8 cellular contexts compared by ENCODE assay signal in the genomic region with DNA sequence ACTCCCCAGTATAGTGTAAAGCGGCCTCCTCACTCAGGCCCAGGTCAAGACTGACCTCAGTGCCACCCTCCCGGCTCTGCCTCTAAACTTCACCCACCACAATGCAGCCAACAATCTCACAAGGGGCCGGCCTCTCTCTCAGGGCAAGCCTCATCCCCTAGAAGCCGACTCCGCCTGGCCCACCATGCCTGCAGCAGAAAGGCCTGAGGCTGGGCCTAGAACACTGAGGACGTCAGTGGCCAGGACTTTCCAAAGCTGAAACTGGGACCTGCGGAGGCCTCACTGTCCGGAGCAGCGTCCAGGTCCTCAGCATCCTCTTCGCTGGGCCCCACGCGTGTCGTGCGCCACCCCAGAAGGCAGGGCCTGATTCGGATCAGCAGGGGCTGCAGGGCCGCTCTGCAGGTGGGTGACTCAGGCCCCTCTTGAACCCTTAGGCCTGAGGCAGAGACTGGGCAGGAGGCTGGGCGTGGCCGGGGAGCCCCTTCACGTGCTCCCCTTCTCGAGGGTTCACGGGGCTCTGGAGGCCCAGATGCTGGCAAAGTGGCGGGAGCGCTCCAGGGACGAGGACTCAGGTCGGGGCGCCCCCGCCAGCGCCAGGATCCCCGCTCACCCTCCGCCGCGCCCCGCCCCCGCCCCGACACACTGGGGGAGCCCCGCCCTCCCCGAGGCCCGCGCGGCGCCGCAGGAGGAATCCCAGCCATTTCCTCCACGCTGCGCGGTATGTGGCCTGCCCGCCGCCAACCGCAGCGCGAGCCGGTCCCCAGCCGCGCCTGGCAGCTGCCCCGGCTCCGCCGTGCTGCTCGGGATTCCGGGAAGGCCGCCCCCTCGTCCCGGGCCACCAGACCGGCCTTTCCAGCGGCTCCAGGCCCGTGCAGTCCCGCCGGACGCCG. TPM values are rescaled to one million over a fixed set of nuclear protein-coding genes. Genes with fewer than 3 reads are reported as not detected.
DNase-seq lines count a peak whose midpoint lies in the region; ATAC-seq, FAIRE-seq and TF ChIP-seq lines count a peak whose summit lies in the region.

No MANE protein-coding gene starts in this region.

- peaks cover 8% of the 10 kb centered on the region for H3K36me3 Mint-ChIP-seq in astrocyte (ENCODE audit: low read depth, unreplicated experiment)

- FAIRE-seq in astrocyte (lab: Jason Lieb, UNC) (no peak), GM12892 (lab: Jason Lieb, UNC) (no peak)

- TF ChIP-seq CTCF in BJ (IDR thresholded peaks at IDR 0.05; ENCODE audit: insufficient read depth, low read depth, low read length): no peak
- TF ChIP-seq CTCF in RWPE2 (IDR thresholded peaks at IDR 0.05; ENCODE audit: poor library complexity, severe bottlenecking): no peak
- TF ChIP-seq CTCF in astrocyte (IDR thresholded peaks at IDR 0.05; ENCODE audit: insufficient read depth, low read depth, low read length): no peak
- no peak for TF ChIP-seq CTCF in spleen (IDR thresholded peaks at IDR 0.05 in 8 of 11, conservative IDR thresholded peaks at IDR 0.05 in 3 of 11)

- no peak overlapping the region for H3K4me3 ChIP-seq in BJ (ENCODE audit: low read depth, low read length)
- H3K4me3 ChIP-seq in RWPE2 (ENCODE audit: severe bottlenecking): no peak overlapping the region
- no peak overlapping the region for H3K4me3 ChIP-seq in astrocyte (ENCODE audit: insufficient read depth, low read depth, low read length)
- peak overlapping the region; percentile 13; the same call in 1 of the 2 replicates for H3K4me3 ChIP-seq in iPS DF 6.9 (ENCODE audit: low read length)
- H3K4me3 ChIP-seq in spleen: peak overlapping the region in 7 of 8 donors; percentile 32 to 67 (median 39)

- H3K36me3 ChIP-seq in BJ (ENCODE audit: control insufficient read depth, insufficient read depth, low read length) (no peaks in the 10 kb centered on the region), RWPE2 (ENCODE audit: low read depth) (no peaks in the 10 kb centered on the region), astrocyte (ENCODE audit: insufficient read depth, low read length) (no peaks in the 10 kb centered on the region), iPS DF 6.9 (ENCODE audit: control insufficient read depth, insufficient read depth, low read length) (no peaks in the 10 kb centered on the region), spleen (no peaks in the 10 kb centered on the region)

- POLR2A ChIA-PET in BJ (lab: Charles Lee): interaction anchor here (0.6 kb wide), 1 partner anchor 41 kb away, joined by 8 read pairs; no protein-coding TSS in a partner anchor

- ATAC-seq in RWPE2 (ENCODE audit: low read depth) (peak; percentile 58; the same call in 2 of the 3 replicates), GM18858 (IDR thresholded peaks at IDR 0.05; ENCODE audit: unreplicated experiment) (no peak)

- no peaks in the 10 kb centered on the region for H3K4me1 ChIP-seq in RWPE2 (ENCODE audit: insufficient read depth, poor library complexity, severe bottlenecking)
- peaks cover 13% of the 10 kb centered on the region for H3K4me1 ChIP-seq in astrocyte (ENCODE audit: insufficient read depth, low read length)
- peaks cover 2% of the 10 kb centered on the region; the same call in 1 of the 2 replicates for H3K4me1 ChIP-seq in iPS DF 6.9 (ENCODE audit: control insufficient read depth, insufficient read depth, low read length)
- H3K4me1 ChIP-seq in spleen: peaks cover 85 to 100% (median 100%) of the 10 kb centered on the region in 6 donors

- no peaks in the 10 kb centered on the region for H3K27me3 Mint-ChIP-seq in astrocyte (ENCODE audit: low read depth, unreplicated experiment)

- H4K20me1 ChIP-seq in astrocyte (ENCODE audit: insufficient read depth, low read length): no peaks in the 10 kb centered on the region

- H3K27ac ChIP-seq in RWPE2 (ENCODE audit: poor library complexity, severe bottlenecking) (no peak overlapping the region), astrocyte (ENCODE audit: low read depth, low read length) (peak overlapping the region; percentile 74), iPS DF 6.9 (ENCODE audit: low read length) (no peak overlapping the region), spleen (peak overlapping the region; percentile 86 to 98 (median 96))

- intact Hi-C loops in spleen (cut with DNase I; ENCODE audit: low total_unique reads): loop anchor here (10.0 kb wide), 1 partner anchor 74 kb away; no protein-coding TSS in a partner anchor

- TF ChIP-seq POLR2A in spleen (IDR thresholded peaks at IDR 0.05) (no peak), GM12892 (IDR thresholded peaks at IDR 0.05; ENCODE audit: low read depth, low read length) (no peak)

- DNase-seq in BJ (ENCODE audit: low read depth): peak; percentile 16
- no peak for DNase-seq in RWPE2 (ENCODE audit: low spot score)
- DNase-seq in astrocyte (ENCODE audit: low read depth): peak; percentile 78
- no peak for DNase-seq in iPS DF 6.9 (ENCODE audit: low read depth, low spot score)
- DNase-seq in spleen: peak; percentile 93
- no peak for DNase-seq in DMS153 treated with DMSO at 0.1 percent for 48 hours (lab: John Stamatoyannopoulos, UW; ENCODE audit: unreplicated experiment)
- DNase-seq in GM12892 (ENCODE audit: insufficient read length): no peak

- peak overlapping the region; percentile 77 for H3K4me2 ChIP-seq in astrocyte (ENCODE audit: low read length)

- H3K27me3 ChIP-seq in BJ (ENCODE audit: control insufficient read depth, insufficient read depth, low read length) (no peaks in the 10 kb centered on the region), RWPE2 (ENCODE audit: insufficient read depth, poor library complexity, severe bottlenecking) (no peaks in the 10 kb centered on the region), astrocyte (ENCODE audit: insufficient read depth, low read length) (no peaks in the 10 kb centered on the region), iPS DF 6.9 (ENCODE audit: control insufficient read depth, insufficient read depth, low read length) (no peaks in the 10 kb centered on the region), spleen (replicated peaks in 1 of 7) (no peaks in the 10 kb centered on the region)

- no peaks in the 10 kb centered on the region for H3K9me3 ChIP-seq in RWPE2 (ENCODE audit: severe bottlenecking)
- no peaks in the 10 kb centered on the region for H3K9me3 ChIP-seq in astrocyte (ENCODE audit: insufficient read depth, low read depth, low read length)
- no peaks in the 10 kb centered on the region for H3K9me3 ChIP-seq in iPS DF 6.9 (ENCODE audit: control insufficient read depth, insufficient read depth, low read length)
- peaks cover 0 to 8% (median 1%) of the 10 kb centered on the region in 8 donors for H3K9me3 ChIP-seq in spleen

- no CpG with 5 or more reads among the region's 68 CpGs for WGBS in iPS DF 6.9 (ENCODE audit: insufficient coverage, insufficient read length)
- 27 to 73% (median 34%) methylated on average over 21 to 68 of the region's 68 CpGs for WGBS in spleen, 5 donors

- peaks cover 25% of the 10 kb centered on the region for H3K4me1 Mint-ChIP-seq in astrocyte (ENCODE audit: low read depth, unreplicated experiment)

- H3K9ac ChIP-seq in astrocyte (ENCODE audit: low read length): peak overlapping the region; percentile 61

- H3K4me3 Mint-ChIP-seq in astrocyte (ENCODE audit: unreplicated experiment): no peak overlapping the region

- H3K9me3 Mint-ChIP-seq in astrocyte (ENCODE audit: unreplicated experiment): peaks cover 10% of the 10 kb centered on the region

- peak overlapping the region; percentile 43 for H2AFZ ChIP-seq in astrocyte (ENCODE audit: low read depth, low read length)

- H3K79me2 ChIP-seq in astrocyte (ENCODE audit: insufficient read depth, low read length): no peaks in the 10 kb centered on the region

- peak overlapping the region; percentile 47 for H3K27ac Mint-ChIP-seq in astrocyte (ENCODE audit: unreplicated experiment)

- CTCF ChIA-PET in BJ (lab: Yijun Ruan, JAX): interaction anchor here (1.2 kb wide), 1 partner anchor 32 kb away, joined by 4 read pairs; no protein-coding TSS in a partner anchor

RNA-seq across cellular contexts. Expression of a gene that starts 53.1 kb away (rescaled TPM):
- 3.0 and 6.6 TPM in 2 replicates for polyA plus RNA-seq in BJ (2011; rRNA removed)
- polyA minus RNA-seq in BJ (2011; rRNA and poly(A)+ RNA removed): 4.9 and 7.2 TPM in 2 replicates
- 6.9 and 9.7 TPM in 2 replicates for total RNA-seq in astrocyte
- 10 to 100 TPM; 41.0 to 81.9 (median 51.7) TPM for total RNA-seq in spleen
- polyA plus RNA-seq in spleen: 10 to 100 TPM; 19.8 to 44.0 (median 31.8) TPM
- polyA plus RNA-seq in GM12892 (2012; ENCODE audit: missing spikeins): 1.8 TPM

Comparison
In these comparisons a context has a peak if more than half of its experiments do, and no peak if none do; other contexts are left out.
1. DNase-seq: peak in BJ (single experiment), astrocyte (single experiment) and spleen (single experiment); none in RWPE2 (single experiment), iPS DF 6.9 (single experiment), DMS153 treated with DMSO at 0.1 percent for 48 hours (single experiment) and GM12892 (single experiment).
2. H3K4me3 ChIP-seq: peak in iPS DF 6.9 (single experiment) and spleen (7 of 8); none in BJ (single experiment), RWPE2 (single experiment) and astrocyte (single experiment).
3. H3K27ac ChIP-seq: peak in astrocyte (single experiment) and spleen (8 of 8); none in RWPE2 (single experiment) and iPS DF 6.9 (single experiment).